7 cellular contexts compared by ENCODE assay signal in the genomic region with DNA sequence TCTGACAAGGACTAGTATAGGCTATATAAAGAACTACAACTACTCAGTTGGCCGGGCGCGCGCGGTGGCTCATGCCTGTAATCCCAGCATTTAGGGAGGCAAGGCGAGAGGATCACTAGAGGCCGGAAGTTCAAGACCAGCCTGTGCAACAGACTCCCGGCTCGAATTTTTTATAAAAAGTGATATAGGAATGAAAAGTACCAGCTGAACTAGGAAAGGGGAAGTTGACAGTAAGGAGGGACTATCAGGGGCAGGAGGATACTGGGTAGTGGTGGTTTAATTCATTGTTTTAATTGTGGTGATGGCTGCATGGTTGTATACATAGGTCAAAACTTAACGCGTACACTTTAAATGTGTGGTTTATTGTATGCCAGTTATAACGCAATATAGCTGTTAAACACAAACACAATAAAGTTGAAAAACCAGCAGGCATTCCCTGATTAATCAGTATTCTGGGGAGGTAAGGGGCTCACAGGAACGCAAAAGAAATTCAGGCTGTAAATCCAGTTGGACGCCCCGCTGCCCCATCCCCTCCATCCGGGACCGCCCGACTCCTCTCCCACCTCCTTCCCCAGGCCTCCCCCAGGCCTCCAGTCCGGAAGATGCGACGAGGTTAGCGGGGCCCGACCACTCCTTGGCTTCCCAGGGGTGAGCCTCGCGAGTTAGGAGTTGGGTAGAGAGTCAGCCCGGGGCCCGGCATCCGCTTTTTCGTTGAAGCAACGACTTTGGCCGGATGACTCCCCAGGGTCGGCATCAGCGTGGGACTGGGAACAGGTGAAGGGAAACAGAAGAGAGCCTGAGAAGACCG. TPM values are rescaled to one million over a fixed set of nuclear protein-coding genes. Genes with fewer than 3 reads are reported as not detected.
DNase-seq lines count a peak whose midpoint lies in the region; ATAC-seq and TF ChIP-seq lines count a peak whose summit lies in the region.

No MANE protein-coding gene starts in this region.

- POLR2A ChIA-PET in HEK293T (lab: Yijun Ruan, JAX) = interaction anchor here (1.4 kb wide), 1 partner anchor 58 kb away, joined by 3 read pairs; no protein-coding TSS in a partner anchor

- peak; percentile 75 for DNase-seq in HEK293T (ENCODE audit: extremely low spot score)
- DNase-seq in MV-4-11 (lab: John Stamatoyannopoulos, UW) = peak; percentile 86
- peak; percentile 76 for DNase-seq in T1000 (lab: John Stamatoyannopoulos, UW)
- DNase-seq in caudate nucleus (lab: John Stamatoyannopoulos, UW) = peak in 49 of 61 donors; percentile 51 to 95 (median 86)
- DNase-seq in left lobe of liver (ENCODE audit: low spot score) = no peak
- peak in 2 of 3 experiments; percentile 56 to 64 for DNase-seq in stimulated activated CD4-positive, alpha-beta T cell treated with anti-CD3 and anti-CD28 coated beads, TNF-alpha, amount 100 ng/mL, for 24 hours (ENCODE audit: low read depth in 3 of 3)

- ATAC-seq in GM18499 (IDR thresholded peaks at IDR 0.05; ENCODE audit: insufficient read depth, unreplicated experiment) = peak; percentile 26
- ATAC-seq in left lobe of liver = peak; percentile 62

- CTCF ChIA-PET in HEK293T (lab: Yijun Ruan, JAX) = interaction anchor here (0.7 kb wide), 1 partner anchor 68 kb away, joined by 3 read pairs; no protein-coding TSS in a partner anchor

- H3K27ac ChIP-seq in caudate nucleus (ENCODE audit: low read depth, low read length) = peak overlapping the region; percentile 95

TF ChIP-seq in HEK293T, 16 proteins besides CTCF, POLR2A, EP300 and RAD21:
- TF ChIP-seq ELF4 (IDR thresholded peaks at IDR 0.05) (no peak), BHLHE40 (IDR thresholded peaks at IDR 0.05; ENCODE audit: borderline replicate concordance) (peak; percentile 76), ZNF384 (IDR thresholded peaks at IDR 0.05) (peak; percentile 5; the same call in 1 of the 2 replicates), FOXM1 (IDR thresholded peaks at IDR 0.05; ENCODE audit: borderline replicate concordance) (peak; percentile 64), LEF1 (IDR thresholded peaks at IDR 0.05; ENCODE audit: borderline replicate concordance) (no peak)

RNA-seq across cellular contexts. Expression of gene POLR1B, which starts 0.7 kb away (rescaled TPM):
- 16.2 TPM for total RNA-seq in left lobe of liver

RNA-seq across cellular contexts. Expression of gene CHCHD5, which starts 42.9 kb away (rescaled TPM):
- total RNA-seq in left lobe of liver = 21.2 TPM

RNA-seq across cellular contexts. Expression of gene TTL, which starts 59.6 kb away (rescaled TPM):
- total RNA-seq in left lobe of liver = 16.4 TPM
